ENCODE assay signal across 9 cellular contexts in genomic region chr3:114411811-114412803, GRCh38.
DNase-seq lines count a peak whose midpoint lies in the region; ATAC-seq and TF ChIP-seq lines count a peak whose summit lies in the region.
"Had no signal": no experiment of that assay in that cellular context is flagged by ENCODE, and none has a peak within 500 bp of the region (broad histone marks: within the 10 kb centered on the region; RNA-seq: fewer than 3 reads in every experiment).

No MANE protein-coding gene starts in this region.

- no peaks in the 10 kb centered on the region for H3K4me1 Mint-ChIP-seq in CD14-positive monocyte
- H3K4me1 Mint-ChIP-seq in endothelial cell (ENCODE audit: unreplicated experiment) = peaks cover 20% of the 10 kb centered on the region

- H3K36me3 Mint-ChIP-seq in CD14-positive monocyte (no peaks in the 10 kb centered on the region), endothelial cell (ENCODE audit: low read depth, unreplicated experiment) (no peaks in the 10 kb centered on the region)

- no peaks in the 10 kb centered on the region for H3K27me3 ChIP-seq in subcutaneous abdominal adipose tissue (ENCODE audit: control insufficient read depth in 5 of 5, insufficient read depth in 4 of 5, low read length in 5 of 5)

- no peaks in the 10 kb centered on the region for H3K36me3 ChIP-seq in subcutaneous abdominal adipose tissue (ENCODE audit: control insufficient read depth in 5 of 5, insufficient read depth in 5 of 5, low read length in 5 of 5)
- H3K36me3 ChIP-seq: lower lobe of right lung had no signal

- H3K4me1 ChIP-seq in subcutaneous abdominal adipose tissue (ENCODE audit: control insufficient read depth in 5 of 5, insufficient read depth in 5 of 5, low read length in 5 of 5) = peaks cover 3 to 39% (median 26%) of the 10 kb centered on the region in 5 donors

- peak overlapping the region; percentile 15 for H3K27ac ChIP-seq in subcutaneous abdominal adipose tissue (ENCODE audit: low read depth, low read length)
- H3K27ac ChIP-seq: lower lobe of right lung had no signal

- H3K27me3 Mint-ChIP-seq in CD14-positive monocyte (ENCODE audit: low read depth in 3 of 3) (no peaks in the 10 kb centered on the region), endothelial cell (ENCODE audit: unreplicated experiment) (no peaks in the 10 kb centered on the region)

- intact Hi-C loops in CD14-positive monocyte (cut with micrococcal nuclease) = no loop called here

- H3K4me3 Mint-ChIP-seq in CD14-positive monocyte (no peak overlapping the region), endothelial cell (ENCODE audit: unreplicated experiment) (no peak overlapping the region)

- H3K9me3 Mint-ChIP-seq in CD14-positive monocyte (no peaks in the 10 kb centered on the region), endothelial cell (ENCODE audit: unreplicated experiment) (no peaks in the 10 kb centered on the region)

- peak; percentile 5 for DNase-seq in GM13977 (ENCODE audit: low spot score)
- peak; percentile 15 to 29 for DNase-seq in activated CD4-positive, alpha-beta T cell treated with anti-CD3 and anti-CD28 coated beads, Interleukin-2, amount 50 U/mL, for 48 hours
- DNase-seq in hepatic stellate cell (ENCODE audit: low spot score) = peak; percentile 3
- DNase-seq in CD14-positive monocyte (ENCODE audit: low spot score) = no peak
- DNase-seq in Kasumi-1 (lab: John Stamatoyannopoulos, UW) = no peak
- no peak for DNase-seq in endothelial cell (ENCODE audit: low spot score)
- DNase-seq: lower lobe of right lung had no signal

- no peak overlapping the region for H3K9ac ChIP-seq in subcutaneous abdominal adipose tissue (ENCODE audit: low read length in 5 of 5)

- H3K9me3 ChIP-seq in subcutaneous abdominal adipose tissue (ENCODE audit: control insufficient read depth in 5 of 5, low read length in 5 of 5) = no peaks in the 10 kb centered on the region
- H3K9me3 ChIP-seq: lower lobe of right lung had no signal

- in situ Hi-C loops in GM13977 (cut with MboI; ENCODE audit: low pct_unique_long_range_greater_than_20kb, low sequenced_read_pairs, unreplicated experiment) = no loop called here

- no peak overlapping the region for H3K27ac Mint-ChIP-seq in CD14-positive monocyte
- no peak overlapping the region for H3K27ac Mint-ChIP-seq in endothelial cell (ENCODE audit: unreplicated experiment)

- ATAC-seq in HG02623 (IDR thresholded peaks at IDR 0.05; ENCODE audit: unreplicated experiment) = peak; percentile 83

- TF ChIP-seq CTCF in GM13977 (IDR thresholded peaks at IDR 0.05; ENCODE audit: extremely low read depth, insufficient read depth, missing control alignments) (peak; percentile 23), CD14-positive monocyte (IDR thresholded peaks at IDR 0.05) (no peak), endothelial cell (IDR thresholded peaks at IDR 0.05; ENCODE audit: unreplicated experiment) (no peak)

- H3K4me3 ChIP-seq in subcutaneous abdominal adipose tissue (ENCODE audit: low read depth in 1 of 5, low read length in 5 of 5) = no peak overlapping the region
- H3K4me3 ChIP-seq: lower lobe of right lung had no signal

Comparison
In these comparisons a context has a peak if more than half of its experiments do, and no peak if none do; other contexts are left out.
1. DNase-seq: peak in GM13977 (single experiment), activated CD4-positive, alpha-beta T cell treated with anti-CD3 and anti-CD28 coated beads, Interleukin-2, amount 50 U/mL, for 48 hours (2 of 2) and hepatic stellate cell (single experiment); none in CD14-positive monocyte (single experiment), Kasumi-1 (0 of 2) and endothelial cell (single experiment).